ENCODE assay signal across 9 cellular contexts in the genomic region with DNA sequence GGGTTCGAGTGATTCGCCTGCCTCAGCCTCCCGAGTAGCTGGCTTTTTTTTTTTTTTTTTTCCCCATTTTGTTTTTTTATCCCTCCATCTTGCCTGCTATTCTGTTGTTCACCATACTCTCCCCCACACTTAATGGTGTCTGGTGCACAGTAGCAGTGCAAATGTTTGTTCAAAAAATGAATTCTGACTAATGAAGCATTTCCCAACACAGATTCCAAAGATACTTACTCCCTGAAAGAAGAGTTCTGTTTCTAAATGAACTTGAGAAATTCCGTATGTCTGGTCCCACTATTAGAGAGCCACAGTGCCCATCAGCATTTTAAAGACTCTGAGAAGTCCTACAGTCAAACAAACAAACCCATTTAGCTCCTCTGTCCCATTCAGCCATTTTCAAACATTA. TPM values are rescaled to one million over a fixed set of nuclear protein-coding genes. Genes with fewer than 3 reads are reported as not detected.
DNase-seq lines count a peak whose midpoint lies in the region; ATAC-seq, FAIRE-seq and TF ChIP-seq lines count a peak whose summit lies in the region.
"Had no signal": no experiment of that assay in that cellular context is flagged by ENCODE, and none has a peak within 500 bp of the region (broad histone marks: within the 10 kb centered on the region; RNA-seq: fewer than 3 reads in every experiment).

No MANE protein-coding gene starts in this region.

- POLR2A ChIA-PET in OCI-LY7 (lab: Charles Lee): interaction anchor here (0.6 to 11.4 kb wide), 23 partner anchors 8 to 704 kb away, joined by 3 to 444 read pairs (median 4); a partner anchor contains a TSS
- POLR2A ChIA-PET in H1 (lab: Charles Lee; ENCODE audit: partially characterized antibody): interaction anchor here (0.7 to 5.8 kb wide), 4 partner anchors 11 to 118 kb away, joined by 3 to 46 read pairs (median 4); a partner anchor contains a TSS

- H3K79me1 ChIP-seq in H1 (ENCODE audit: low read depth, low read length): peaks cover 4% of the 10 kb centered on the region; the same call in 1 of the 2 replicates

- H3K4me2 ChIP-seq in DND-41 (ENCODE audit: insufficient read depth, low read length): peak overlapping the region; percentile 55
- peak overlapping the region; percentile 69 for H3K4me2 ChIP-seq in OCI-LY7 (ENCODE audit: low read length)
- H3K4me2 ChIP-seq in H1 (ENCODE audit: insufficient read depth in 1 of 2, low read depth in 2 of 2, low read length in 2 of 2): no peak overlapping the region
- H3K4me2 ChIP-seq in osteoblast (ENCODE audit: insufficient read depth, low read length): peak overlapping the region; percentile 66

- H4K20me1 ChIP-seq in DND-41 (ENCODE audit: insufficient read depth, low read length): no peaks in the 10 kb centered on the region; the same call in 1 of the 2 replicates
- peaks cover 12% of the 10 kb centered on the region; the same call in 1 of the 2 replicates for H4K20me1 ChIP-seq in OCI-LY7 (ENCODE audit: insufficient read depth, low read length)
- H4K20me1 ChIP-seq in H1 (replicated peaks in 1 of 2; ENCODE audit: control insufficient read depth in 1 of 2, insufficient read depth in 2 of 2, low read length in 2 of 2): no peaks in the 10 kb centered on the region
- peaks cover 6% of the 10 kb centered on the region for H4K20me1 ChIP-seq in osteoblast (ENCODE audit: insufficient read depth, low read length)

- intact Hi-C loops in OCI-LY7 (cut with micrococcal nuclease; ENCODE audit: unreplicated experiment): loop anchor here (1.0 to 2.0 kb wide), 2 partner anchors 10 to 16 kb away; a partner anchor contains a TSS

- H2BK12ac ChIP-seq in H1 (ENCODE audit: low read depth, low read length): no peak overlapping the region; the same call in 1 of the 2 replicates

- no peak for TF ChIP-seq EP300 in H1 (IDR thresholded peaks at IDR 0.05; ENCODE audit: borderline replicate concordance in 1 of 2, low read depth in 2 of 2, low read length in 2 of 2)

- no peak overlapping the region; the same call in 1 of the 2 replicates for H2AK5ac ChIP-seq in H1 (ENCODE audit: low read depth, low read length)

- no peak for FAIRE-seq in H1 (lab: Jason Lieb, UNC)

- H2BK120ac ChIP-seq in H1 (replicated peaks; ENCODE audit: low read depth, low read length): no peak overlapping the region

- TF ChIP-seq CTCF in DND-41 (IDR thresholded peaks at IDR 0.05; ENCODE audit: borderline replicate concordance, extremely low read depth, low read length, poor library complexity, severe bottlenecking) (no peak), OCI-LY7 (conservative IDR thresholded peaks at IDR 0.05; ENCODE audit: low read length) (no peak), H1 (IDR thresholded peaks at IDR 0.05; ENCODE audit: control extremely low read depth in 1 of 3, insufficient read depth in 1 of 3, low read depth in 1 of 3, low read length in 3 of 3) (no peak), osteoblast (IDR thresholded peaks at IDR 0.05; ENCODE audit: extremely low read depth, low read depth, low read length) (no peak)

- no peak for TF ChIP-seq POLR2A in H1 (IDR thresholded peaks at IDR 0.05; ENCODE audit: control extremely low read depth in 1 of 2, low read depth in 2 of 2, low read length in 2 of 2)

- H2BK5ac ChIP-seq in H1 (ENCODE audit: low read depth, low read length): peak overlapping the region; percentile 32; the same call in 1 of the 2 replicates

- no peak overlapping the region for H2AFZ ChIP-seq in DND-41 (ENCODE audit: low read depth, low read length)
- no peak overlapping the region for H2AFZ ChIP-seq in OCI-LY7 (ENCODE audit: low read length)
- H2AFZ ChIP-seq in H1 (ENCODE audit: low read length): no peak overlapping the region
- H2AFZ ChIP-seq in osteoblast (ENCODE audit: low read length): no peak overlapping the region

- BruUV-seq in OCI-LY7 (replicated peaks; lab: Mats Ljungman, UMichigan): TSS peak; percentile 98

- H2BK20ac ChIP-seq in H1 (ENCODE audit: low read length): no peak overlapping the region

- peak overlapping the region; percentile 51 for H3K9ac ChIP-seq in DND-41 (ENCODE audit: low read depth, low read length)
- H3K9ac ChIP-seq in H1 (replicated peaks in 1 of 4; ENCODE audit: extremely low read depth in 1 of 4, low read depth in 3 of 4, low read length in 3 of 4): no peak overlapping the region

- H3K9me2 ChIP-seq in OCI-LY7 (ENCODE audit: insufficient read depth, low read length): no peaks in the 10 kb centered on the region

- peak overlapping the region; percentile 55 for H4K5ac ChIP-seq in H1 (ENCODE audit: insufficient read length, low read depth, low read length)

- WGBS in H1 (ENCODE audit: extremely low coverage in 1 of 2, insufficient coverage in 1 of 2, insufficient read length in 1 of 2, insufficient replicate concordance in 2 of 2, low coverage in 1 of 2, low lambda C conversion rate in 2 of 2, missing lambda C conversion rate in 1 of 2), 2 experiments: 91% methylated on average over 4 of the region's 4 CpGs; no CpG with 5 or more reads in 1 of the 2 experiments

- peak; percentile 4; the same call in 1 of the 3 replicates for ATAC-seq in DND-41 (ENCODE audit: insufficient read depth, low read depth)
- no peak for ATAC-seq in GM18517 (IDR thresholded peaks at IDR 0.05; ENCODE audit: unreplicated experiment)

- no peak overlapping the region for H2BK15ac ChIP-seq in H1 (ENCODE audit: low read length)

- no peak for DNase-seq in DND-41
- DNase-seq in OCI-LY7 (ENCODE audit: low spot score): no peak
- DNase-seq in H1 (ENCODE audit: low read depth in 1 of 2, low spot score in 2 of 2): no peak
- no peak for DNase-seq in osteoblast (ENCODE audit: insufficient read length, low spot score, missing footprints)
- no peak for DNase-seq in effector CD4-positive, alpha-beta T cell
- no peak for DNase-seq in stimulated activated CD4-positive, alpha-beta T cell treated with anti-CD3 and anti-CD28 coated beads, Interleukin-15, amount 100 ng/mL, for 24 hours
- DNase-seq in SHP77 treated with DMSO at 0.1 percent for 48 hours (lab: John Stamatoyannopoulos, UW): no peak
- DNase-seq: T-helper 9 cell had no signal

- CTCF ChIA-PET in OCI-LY7 (lab: Charles Lee; ENCODE audit: unreplicated experiment) (interaction anchor here (1.6 to 2.2 kb wide), 2 partner anchors 10 to 15 kb away, joined by 3 to 5 read pairs; no protein-coding TSS in a partner anchor), H1 (lab: Charles Lee; ENCODE audit: partially characterized antibody) (interaction anchor here (1.2 to 1.9 kb wide), 5 partner anchors 9 to 850 kb away, joined by 3 to 6 read pairs (median 5); no protein-coding TSS in a partner anchor)

- peaks cover 91% of the 10 kb centered on the region for H3K79me2 ChIP-seq in DND-41 (ENCODE audit: insufficient read depth, low read length)
- peaks cover 86% of the 10 kb centered on the region for H3K79me2 ChIP-seq in OCI-LY7 (ENCODE audit: insufficient read depth, low read depth, low read length)
- peaks cover 0 to 30% of the 10 kb centered on the region in 2 experiments; a peak in 3 of 4 replicates for H3K79me2 ChIP-seq in H1 (ENCODE audit: control insufficient read depth in 1 of 2, insufficient read depth in 2 of 2, low read length in 2 of 2)
- H3K79me2 ChIP-seq in osteoblast (ENCODE audit: insufficient read depth, low read length): peaks cover 61% of the 10 kb centered on the region

- no peak overlapping the region for H4K91ac ChIP-seq in H1 (replicated peaks; ENCODE audit: insufficient read length, low read length)

- no peak overlapping the region for H3K56ac ChIP-seq in H1 (replicated peaks; ENCODE audit: insufficient read length, low read depth, low read length)

- H3K23me2 ChIP-seq in H1 (ENCODE audit: low read depth, low read length): no peaks in the 10 kb centered on the region

- H3K4me1 ChIP-seq in DND-41 (ENCODE audit: insufficient read depth, low read length) (peaks cover 77% of the 10 kb centered on the region), OCI-LY7 (ENCODE audit: insufficient read depth, low read length, poor library complexity, severe bottlenecking) (peaks cover 83% of the 10 kb centered on the region), H1 (replicated peaks in 1 of 4; ENCODE audit: control insufficient read depth in 3 of 4, insufficient read depth in 4 of 4, low read length in 3 of 4) (peaks cover 0 to 7% (median 5%) of the 10 kb centered on the region in 4 experiments; a peak in 5 of 7 replicates), osteoblast (ENCODE audit: insufficient read depth, low read length) (peaks cover 48% of the 10 kb centered on the region)

- H3K18ac ChIP-seq in H1 (ENCODE audit: extremely low read depth, low read length): no peak overlapping the region

- H3K36me3 ChIP-seq in DND-41 (ENCODE audit: insufficient read depth, low read length): peaks cover 82% of the 10 kb centered on the region
- peaks cover 88% of the 10 kb centered on the region for H3K36me3 ChIP-seq in OCI-LY7 (ENCODE audit: insufficient read depth, low read length)
- H3K36me3 ChIP-seq in H1 (ENCODE audit: control insufficient read depth in 2 of 4, insufficient read depth in 4 of 4, low read length in 3 of 4): peaks cover 0 to 14% (median 3%) of the 10 kb centered on the region in 4 experiments; a peak in 3 of 8 replicates
- H3K36me3 ChIP-seq in osteoblast (ENCODE audit: insufficient read depth, low read length): peaks cover 24% of the 10 kb centered on the region

- no peaks in the 10 kb centered on the region for H3K27me3 ChIP-seq in DND-41 (ENCODE audit: insufficient read depth, low read length, poor library complexity)
- no peaks in the 10 kb centered on the region for H3K27me3 ChIP-seq in H1 (replicated peaks in 1 of 4; ENCODE audit: control insufficient read depth in 3 of 4, extremely low read depth in 1 of 4, insufficient read depth in 3 of 4, low read length in 3 of 4)
- no peaks in the 10 kb centered on the region for H3K27me3 ChIP-seq in osteoblast (ENCODE audit: insufficient read depth, low read length)

- H3K14ac ChIP-seq in H1 (ENCODE audit: insufficient read length): no peak overlapping the region

- H3K4me3 ChIP-seq in DND-41 (ENCODE audit: low read depth in 1 of 2, low read length in 2 of 2) (peak overlapping the region in 1 of 2 experiments; percentile 37; a peak in 2 of 4 replicates), OCI-LY7 (ENCODE audit: low read depth, low read length, poor library complexity, severe bottlenecking) (peak overlapping the region; percentile 46), H1 (ENCODE audit: extremely low read depth in 1 of 4, insufficient read depth in 2 of 4, low read depth in 3 of 4, low read length in 4 of 4) (no peak overlapping the region), osteoblast (ENCODE audit: insufficient read depth, low read length) (no peak overlapping the region)

- H3K27ac ChIP-seq in DND-41 (ENCODE audit: low read length) (peak overlapping the region; percentile 94), OCI-LY7 (ENCODE audit: low read depth, low read length, poor library complexity, severe bottlenecking) (peak overlapping the region; percentile 99), H1 (ENCODE audit: low read depth, low read length) (peak overlapping the region; percentile 46; the same call in 1 of the 2 replicates), osteoblast (ENCODE audit: low read depth, low read length) (peak overlapping the region; percentile 85)

- H3K9me3 ChIP-seq in DND-41 (ENCODE audit: insufficient read depth, low read length, severe bottlenecking): no peaks in the 10 kb centered on the region
- H3K9me3 ChIP-seq in OCI-LY7 (ENCODE audit: low read length): no peaks in the 10 kb centered on the region
- H3K9me3 ChIP-seq in H1 (ENCODE audit: insufficient read depth in 2 of 2, low read depth in 1 of 2, low read length in 1 of 2): no peaks in the 10 kb centered on the region
- no peaks in the 10 kb centered on the region for H3K9me3 ChIP-seq in osteoblast (ENCODE audit: low read depth, low read length)

- no peak for TF ChIP-seq RAD21 in H1 (IDR thresholded peaks at IDR 0.05 in 1 of 2, conservative IDR thresholded peaks at IDR 0.05 in 1 of 2; ENCODE audit: low read depth in 2 of 2, low read length in 2 of 2)

- H4K8ac ChIP-seq in H1 (ENCODE audit: extremely low read depth, insufficient read depth, low read length): no peak overlapping the region

- H3K23ac ChIP-seq in H1 (ENCODE audit: insufficient read length): no peak overlapping the region

- H3K4ac ChIP-seq in H1 (replicated peaks; ENCODE audit: insufficient read length, low read depth, low read length): no peak overlapping the region

RNA-seq across cellular contexts. Expression of a gene that starts 9.5 kb away (rescaled TPM):
- total RNA-seq in OCI-LY7 (2014; rRNA removed; shearing (Covaris generic)): 125 and 186 TPM in 2 replicates
- total RNA-seq in OCI-LY7 (2022): 337 and 398 TPM in 2 replicates
- total RNA-seq in H1 (2021; fragmentation: NEBNext Ultra II Directional; extraction: Animal tissue kit (Norgen Biotek cat#: 25700)): 14.1 and 16.4 TPM in 2 replicates
- 4.7 and 4.8 TPM in 2 replicates for polyA plus RNA-seq in H1 (2011; rRNA removed)
- polyA plus RNA-seq in H1 (2011; cell fraction: cytosol; rRNA removed): 7.2 TPM
- polyA plus RNA-seq in H1 (2011; cell fraction: nucleus; rRNA removed): 9.5 TPM
- 5.8 to 9.3 TPM (median 7.1 TPM) in 4 replicates for polyA plus RNA-seq in H1 (2012, experiment 1 of 2)
- polyA plus RNA-seq in H1 (2012, experiment 2 of 2): 1.0 TPM
- polyA plus RNA-seq in H1 (2013, experiment 1 of 2): 7.5 TPM
- polyA plus RNA-seq in H1 (2013, experiment 2 of 2): 7.5 TPM
- polyA minus RNA-seq in H1 (2011; rRNA and poly(A)+ RNA removed): 13.2 and 21.5 TPM in 2 replicates
- polyA minus RNA-seq in H1 (2011; cell fraction: cytosol; rRNA and poly(A)+ RNA removed): 8.7 TPM
- 23.2 TPM for polyA minus RNA-seq in H1 (2011; cell fraction: nucleus; rRNA and poly(A)+ RNA removed)
- total RNA-seq in osteoblast: 38.7 and 46.3 TPM in 2 replicates

Comparison
In these comparisons a context has a peak if more than half of its experiments do, and no peak if none do; other contexts are left out.
1. H3K27ac ChIP-seq: peak in every context shown above with its lines; median percentile 99 in OCI-LY7; 94 in DND-41; 85 in osteoblast; 46 in H1.
2. H3K4me2 ChIP-seq: peak in DND-41 (single experiment), OCI-LY7 (single experiment) and osteoblast (single experiment); none in H1 (0 of 2).